In genomic region chr3:42701371-42702065, GRCh38 we compare ENCODE assay signal across 1 cellular context.
A peak's percentile ranks its signal among the peaks of the same experiment; 100 is the strongest.
TF ChIP-seq lines count a peak whose summit lies in the region.

No MANE protein-coding gene starts in this region.

TF ChIP-seq in K562, 482 proteins besides CTCF, POLR2A, EP300 and RAD21 (continued from another document):
- no peak for TF ChIP-seq WHSC1 (IDR thresholded peaks at IDR 0.05; ENCODE audit: low read length)
- TF ChIP-seq CBX1 (IDR thresholded peaks at IDR 0.05; ENCODE audit: low read depth): no peak
- no peak for TF ChIP-seq NR4A1 (CRISPR knock-in tag; IDR thresholded peaks at IDR 0.05)
- no peak for TF ChIP-seq NR4A1 (tag; IDR thresholded peaks at IDR 0.05)
- TF ChIP-seq ZFP36 (IDR thresholded peaks at IDR 0.05; ENCODE audit: low read depth, low read length, partially characterized antibody): no peak
- no peak for TF ChIP-seq PYGO2 (tag; IDR thresholded peaks at IDR 0.05)
- TF ChIP-seq NR0B1 (IDR thresholded peaks at IDR 0.05; ENCODE audit: partially characterized antibody): no peak
- no peak for TF ChIP-seq PATZ1 (CRISPR knock-in tag; IDR thresholded peaks at IDR 0.05; ENCODE audit: borderline replicate concordance)
- TF ChIP-seq KDM4B (IDR thresholded peaks at IDR 0.05; ENCODE audit: borderline replicate concordance in 2 of 2, low read depth in 1 of 2): no peak
- 0 out of 2 replicates have a peak, but pooled peaks have one; percentile 43 for TF ChIP-seq HMGXB4 (CRISPR knock-in tag; IDR thresholded peaks at IDR 0.05)
- TF ChIP-seq HES1 (IDR thresholded peaks at IDR 0.05; ENCODE audit: low read depth): no peak
- TF ChIP-seq SLC30A9 (CRISPR knock-in tag; IDR thresholded peaks at IDR 0.05): no peak
- TF ChIP-seq CREBBP (IDR thresholded peaks at IDR 0.05; ENCODE audit: low read depth, low read length): no peak
- no peak for TF ChIP-seq DNMT1 (IDR thresholded peaks at IDR 0.05)
- TF ChIP-seq MGA (IDR thresholded peaks at IDR 0.05): no peak
- TF ChIP-seq ZNF311 (CRISPR knock-in tag; IDR thresholded peaks at IDR 0.05): 0 out of 2 replicates have a peak, but pooled peaks have one; percentile 32
- no peak for TF ChIP-seq HNRNPH1 (optimal IDR thresholded peaks at IDR 0.05; ENCODE audit: low read depth, low read length)
- no peak for TF ChIP-seq SRSF1 (IDR thresholded peaks at IDR 0.05; ENCODE audit: low read depth, low read length)
- no peak for TF ChIP-seq ETS2 (tag; IDR thresholded peaks at IDR 0.05; ENCODE audit: borderline replicate concordance, poor library complexity, severe bottlenecking)
